16 cellular contexts compared by ENCODE assay signal in the genomic region with DNA sequence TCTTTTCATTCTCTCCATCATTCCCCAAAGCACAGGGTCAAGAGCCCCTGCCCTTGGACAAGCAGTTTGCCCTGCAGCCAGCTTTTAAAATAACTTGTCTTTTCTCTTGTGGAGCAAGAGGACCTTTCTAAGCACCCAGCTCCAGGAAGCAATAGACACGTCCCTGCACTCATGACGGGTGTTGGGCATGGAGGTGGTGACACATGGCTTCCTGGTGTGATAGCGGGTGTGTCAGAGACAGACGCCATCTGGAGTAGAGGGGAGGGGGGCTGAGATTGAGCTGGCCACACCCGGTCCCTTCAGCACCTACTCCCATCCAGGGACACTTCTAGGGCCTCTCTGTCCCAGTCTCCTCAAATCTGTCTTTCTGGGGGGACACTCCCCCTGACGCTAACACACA.
DNase-seq lines count a peak whose midpoint lies in the region; ATAC-seq and TF ChIP-seq lines count a peak whose summit lies in the region.
"Had no signal": no experiment of that assay in that cellular context is flagged by ENCODE, and none has a peak within 500 bp of the region (broad histone marks: within the 10 kb centered on the region; RNA-seq: fewer than 3 reads in every experiment).

No MANE protein-coding gene starts in this region.

- TF ChIP-seq CTCF in NB4 (IDR thresholded peaks at IDR 0.05; ENCODE audit: low read depth, low read length) = no peak

- peak; percentile 25 for ATAC-seq in left lobe of liver
- ATAC-seq in HG03045 (IDR thresholded peaks at IDR 0.05; ENCODE audit: unreplicated experiment) = no peak
- ATAC-seq: A549; activated T-helper 17 cell treated with anti-CD3 and anti-CD28 coated beads, Interleukin-2, amount 50 U/mL, for 72 hours had no signal

- H3K4me3 ChIP-seq in NB4 (ENCODE audit: low read depth, low read length) = no peak overlapping the region
- H3K4me3 ChIP-seq: A549, thyroid gland had no signal

- peak; percentile 30 for DNase-seq in A172 (ENCODE audit: low spot score)
- DNase-seq in NB4 (ENCODE audit: low read depth) = peak; percentile 11
- DNase-seq in cerebellar cortex (ENCODE audit: low spot score) = peak; percentile 27
- no peak for DNase-seq in left lobe of liver (ENCODE audit: low spot score)
- no peak for DNase-seq in SW480 (ENCODE audit: low spot score)
- no peak for DNase-seq in NCI-H1105 (lab: John Stamatoyannopoulos, UW)
- DNase-seq in NAMALWA (ENCODE audit: low spot score) = no peak
- DNase-seq: immature natural killer cell; KBM-7; NCI-H1417 treated with DMSO at 0.1 percent for 48 hours; NCI-H526 treated with DMSO at 0.1 percent for 48 hours; stimulated activated CD4-positive, alpha-beta T cell treated with anti-CD3 and anti-CD28 coated beads, Interleukin-4, amount 100 ng/mL, for 24 hours; thyroid gland had no signal

- TF ChIP-seq POLR2A in NB4 (IDR thresholded peaks at IDR 0.05; ENCODE audit: extremely low read depth, insufficient read length) = no peak

Comparison
In these comparisons a context has a peak if more than half of its experiments do, and no peak if none do; other contexts are left out.
1. DNase-seq: peak in A172 (single experiment), NB4 (single experiment) and cerebellar cortex (single experiment); none in left lobe of liver (single experiment), SW480 (single experiment), NCI-H1105 (single experiment) and NAMALWA (single experiment).